14 cellular contexts compared by ENCODE assay signal in genomic region chr4:88138561-88138960, GRCh38.
DNase-seq lines count a peak whose midpoint lies in the region; TF ChIP-seq lines count a peak whose summit lies in the region.
"Had no signal": no experiment of that assay in that cellular context is flagged by ENCODE, and none has a peak within 500 bp of the region (broad histone marks: within the 10 kb centered on the region; RNA-seq: fewer than 3 reads in every experiment).

No MANE protein-coding gene starts in this region.

- H3K27me3 ChIP-seq in parathyroid adenoma (ENCODE audit: control insufficient read depth, insufficient read depth, low read length): no peaks in the 10 kb centered on the region

- CTCF ChIA-PET in RWPE1 (lab: Yijun Ruan, JAX): no interaction called here

- H3K79me2 ChIP-seq in parathyroid adenoma: no peaks in the 10 kb centered on the region

- H3K9ac ChIP-seq in parathyroid adenoma: no peak overlapping the region

- H2AFZ ChIP-seq in parathyroid adenoma: no peak overlapping the region

- TF ChIP-seq CTCF in RWPE1 (conservative IDR thresholded peaks at IDR 0.05; ENCODE audit: low read depth): no peak
- no peak for TF ChIP-seq CTCF in parathyroid adenoma (IDR thresholded peaks at IDR 0.05)

- H3K27ac ChIP-seq in RWPE1 (peak overlapping the region; percentile 55), parathyroid adenoma (no peak overlapping the region)

- no peaks in the 10 kb centered on the region for H3K36me3 ChIP-seq in parathyroid adenoma (ENCODE audit: control insufficient read depth, insufficient read depth, low read length)

- no peaks in the 10 kb centered on the region for H3K9me3 ChIP-seq in parathyroid adenoma (ENCODE audit: control insufficient read depth, low read length)

- H3K4me3 ChIP-seq in parathyroid adenoma (ENCODE audit: low read depth, low read length): no peak overlapping the region

- no peaks in the 10 kb centered on the region for H3K4me1 ChIP-seq in parathyroid adenoma

- DNase-seq in ELR (ENCODE audit: low read depth) (peak; percentile 87), RWPE1 (ENCODE audit: low spot score) (peak; percentile 46), fibroblast of gingiva (ENCODE audit: low read depth) (peak; percentile 83), NCI-H2171 (lab: John Stamatoyannopoulos, UW) (no peak), MV-4-11 (lab: John Stamatoyannopoulos, UW) (no peak), NCI-H1092 treated with DMSO at 0.1 percent for 48 hours (lab: John Stamatoyannopoulos, UW) (no peak)
- no peak for DNase-seq in activated CD4-positive, alpha-beta T cell treated with anti-CD3 and anti-CD28 coated beads for 48 hours
- DNase-seq: activated naive CD8-positive, alpha-beta T cell treated with anti-CD3 and anti-CD28 coated beads for 36 hours; Calu3; NCI-H1436; NCI-H526; SHP77; substantia nigra had no signal

- POLR2A ChIA-PET in RWPE1 (lab: Yijun Ruan, JAX; ENCODE audit: low non-redundant PET): no interaction called here

- H3K4me2 ChIP-seq in parathyroid adenoma (ENCODE audit: low read length): peak overlapping the region; percentile 21

Comparison
In these comparisons a context has a peak if more than half of its experiments do, and no peak if none do; other contexts are left out.
1. DNase-seq: peak in ELR (single experiment), RWPE1 (single experiment) and fibroblast of gingiva (single experiment); none in activated CD4-positive, alpha-beta T cell treated with anti-CD3 and anti-CD28 coated beads for 48 hours (single experiment), NCI-H2171 (single experiment), MV-4-11 (single experiment) and NCI-H1092 treated with DMSO at 0.1 percent for 48 hours (single experiment).